ENCODE assay signal across 17 cellular contexts in genomic region chr3:147383617-147384016, GRCh38. TPM values are rescaled to one million over a fixed set of nuclear protein-coding genes. Genes with fewer than 3 reads are reported as not detected.
DNase-seq lines count a peak whose midpoint lies in the region; ATAC-seq and TF ChIP-seq lines count a peak whose summit lies in the region.
"Had no signal": no experiment of that assay in that cellular context is flagged by ENCODE, and none has a peak within 500 bp of the region (broad histone marks: within the 10 kb centered on the region; RNA-seq: fewer than 3 reads in every experiment).

No MANE protein-coding gene starts in this region.

- peak; percentile 73 for ATAC-seq in SK-N-SH treated with all-trans-retinoic acid at 6 μM for 48 hours
- no peak for ATAC-seq in foreskin keratinocyte
- ATAC-seq in activated naive CD8-positive, alpha-beta T cell treated with anti-CD3 and anti-CD28 coated beads, Interleukin-2, amount 50 U/mL, for 24 hours = no peak
- ATAC-seq: activated T-helper 17 cell treated with anti-CD3 and anti-CD28 coated beads, Interleukin-2, amount 50 U/mL, for 72 hours; lower lobe of right lung; Right ventricle myocardium inferior had no signal

- peak; percentile 46 for TF ChIP-seq CTCF in BE2C (IDR thresholded peaks at IDR 0.05; ENCODE audit: low read depth, low read length)
- peak; percentile 41 for TF ChIP-seq CTCF in HFF-Myc (IDR thresholded peaks at IDR 0.05; ENCODE audit: low read depth, low read length, missing control alignments)
- peak; percentile 23 for TF ChIP-seq CTCF in foreskin keratinocyte (conservative IDR thresholded peaks at IDR 0.05)
- TF ChIP-seq CTCF in tibial artery (IDR thresholded peaks at IDR 0.05) = no peak

- H3K4me3 Mint-ChIP-seq in activated naive CD8-positive, alpha-beta T cell treated with anti-CD3 and anti-CD28 coated beads, Interleukin-2, amount 50 U/mL, for 24 hours = no peak overlapping the region
- H3K4me3 Mint-ChIP-seq: activated T-helper 17 cell treated with anti-CD3 and anti-CD28 coated beads, Interleukin-2, amount 50 U/mL, for 72 hours; CD4-positive, alpha-beta memory T cell had no signal

- peaks cover under 1% of the 10 kb centered on the region for H3K9me3 Mint-ChIP-seq in activated naive CD8-positive, alpha-beta T cell treated with anti-CD3 and anti-CD28 coated beads, Interleukin-2, amount 50 U/mL, for 24 hours

- H3K4me3 ChIP-seq in BE2C (ENCODE audit: low read depth, low read length) = no peak overlapping the region
- H3K4me3 ChIP-seq in HFF-Myc (replicated peaks; ENCODE audit: low read depth, low read length) = no peak overlapping the region
- no peak overlapping the region for H3K4me3 ChIP-seq in tibial artery
- H3K4me3 ChIP-seq: lower lobe of right lung, pancreas had no signal

- H3K27ac Mint-ChIP-seq in activated naive CD8-positive, alpha-beta T cell treated with anti-CD3 and anti-CD28 coated beads, Interleukin-2, amount 50 U/mL, for 24 hours = no peak overlapping the region
- H3K27ac Mint-ChIP-seq: activated T-helper 17 cell treated with anti-CD3 and anti-CD28 coated beads, Interleukin-2, amount 50 U/mL, for 72 hours; CD4-positive, alpha-beta memory T cell had no signal

- H3K27me3 ChIP-seq in BE2C (peaks cover 82% of the 10 kb centered on the region), foreskin keratinocyte (peaks cover 98% of the 10 kb centered on the region), tibial artery (peaks cover 0 to 95% of the 10 kb centered on the region in 2 donors)

- H3K4me1 Mint-ChIP-seq in activated naive CD8-positive, alpha-beta T cell treated with anti-CD3 and anti-CD28 coated beads, Interleukin-2, amount 50 U/mL, for 24 hours = no peaks in the 10 kb centered on the region
- H3K4me1 Mint-ChIP-seq: activated T-helper 17 cell treated with anti-CD3 and anti-CD28 coated beads, Interleukin-2, amount 50 U/mL, for 72 hours had no signal

- intact Hi-C loops in tibial artery (cut with DNase I; ENCODE audit: low total_unique reads) = no loop called here

- no peaks in the 10 kb centered on the region for H3K36me3 Mint-ChIP-seq in activated naive CD8-positive, alpha-beta T cell treated with anti-CD3 and anti-CD28 coated beads, Interleukin-2, amount 50 U/mL, for 24 hours (ENCODE audit: low read depth)
- H3K36me3 Mint-ChIP-seq: CD4-positive, alpha-beta memory T cell had no signal

- H3K4me1 ChIP-seq in BE2C (no peaks in the 10 kb centered on the region), foreskin keratinocyte (no peaks in the 10 kb centered on the region), tibial artery (no peaks in the 10 kb centered on the region)
- H3K4me1 ChIP-seq: lower lobe of right lung, pancreas had no signal

- no peak for DNase-seq in BE2C
- no peak for DNase-seq in HFF-Myc (ENCODE audit: extremely low read depth, low read depth)
- no peak for DNase-seq in foreskin keratinocyte
- no peak for DNase-seq in NCI-H2227 treated with DMSO at 0.1 percent for 48 hours (lab: John Stamatoyannopoulos, UW)
- DNase-seq in mucosa of gallbladder (ENCODE audit: low spot score) = no peak
- DNase-seq in tibial artery = no peak
- no peak for DNase-seq in activated naive CD8-positive, alpha-beta T cell treated with anti-CD3 and anti-CD28 coated beads, Interleukin-2, amount 50 U/mL, for 24 hours
- DNase-seq: activated CD4-positive, CD25-positive, alpha-beta regulatory T cell; caudate nucleus; CD4-positive, alpha-beta memory T cell; lower lobe of right lung; NCI-H187; pancreas had no signal

- H3K27me3 Mint-ChIP-seq in activated naive CD8-positive, alpha-beta T cell treated with anti-CD3 and anti-CD28 coated beads, Interleukin-2, amount 50 U/mL, for 24 hours = peaks cover 94% of the 10 kb centered on the region

- no peaks in the 10 kb centered on the region for H3K36me3 ChIP-seq in BE2C
- H3K36me3 ChIP-seq in tibial artery = no peaks in the 10 kb centered on the region
- H3K36me3 ChIP-seq: lower lobe of right lung, pancreas had no signal

- no peaks in the 10 kb centered on the region; the same call in 1 of the 2 replicates for H3K9me3 ChIP-seq in BE2C
- no peaks in the 10 kb centered on the region for H3K9me3 ChIP-seq in tibial artery
- H3K9me3 ChIP-seq: lower lobe of right lung, pancreas had no signal

- H3K27ac ChIP-seq in foreskin keratinocyte (no peak overlapping the region), tibial artery (no peak overlapping the region)
- H3K27ac ChIP-seq: lower lobe of right lung, pancreas had no signal

TF ChIP-seq in SK-N-SH treated with all-trans-retinoic acid at 6 μM for 48 hours, 23 proteins besides CTCF, POLR2A, EP300 and RAD21:
- TF ChIP-seq GLIS3 (CRISPR knock-in tag; IDR thresholded peaks at IDR 0.05) = no peak

RNA-seq across cellular contexts. Expression of gene ZIC4, which starts 22.7 kb away (rescaled TPM):
- not detected for polyA plus RNA-seq in BE2C (2012; ENCODE audit: insufficient read depth, insufficient read length, low read depth)
- total RNA-seq in foreskin keratinocyte = not detected in 2 replicates
- polyA plus RNA-seq in foreskin keratinocyte = not detected in 2 replicates
- total RNA-seq in mucosa of gallbladder = 0.20 TPM
- total RNA-seq: activated T-helper 17 cell treated with anti-CD3 and anti-CD28 coated beads, Interleukin-2, amount 50 U/mL, for 72 hours; CD4-positive, alpha-beta memory T cell; HT1080; lower lobe of right lung; pancreas; Right ventricle myocardium inferior had no signal
- polyA plus RNA-seq: CD4-positive, alpha-beta memory T cell; pancreas had no signal

RNA-seq across cellular contexts. Expression of gene ZIC1, which starts 25.5 kb away (rescaled TPM):
- not detected for polyA plus RNA-seq in BE2C (2012; ENCODE audit: insufficient read depth, insufficient read length, low read depth)
- not detected in 2 replicates for total RNA-seq in foreskin keratinocyte
- polyA plus RNA-seq in foreskin keratinocyte = not detected in 2 replicates
- 0.06 TPM for total RNA-seq in mucosa of gallbladder
- total RNA-seq: activated T-helper 17 cell treated with anti-CD3 and anti-CD28 coated beads, Interleukin-2, amount 50 U/mL, for 72 hours; CD4-positive, alpha-beta memory T cell; HT1080; lower lobe of right lung; pancreas; Right ventricle myocardium inferior had no signal
- polyA plus RNA-seq: CD4-positive, alpha-beta memory T cell; pancreas had no signal

Comparison
In these comparisons a context has a peak if more than half of its experiments do, and no peak if none do; other contexts are left out.
1. CTCF ChIP-seq: peak in BE2C (single experiment), HFF-Myc (single experiment) and foreskin keratinocyte (single experiment); none in tibial artery (0 of 2).